In the genomic region with DNA sequence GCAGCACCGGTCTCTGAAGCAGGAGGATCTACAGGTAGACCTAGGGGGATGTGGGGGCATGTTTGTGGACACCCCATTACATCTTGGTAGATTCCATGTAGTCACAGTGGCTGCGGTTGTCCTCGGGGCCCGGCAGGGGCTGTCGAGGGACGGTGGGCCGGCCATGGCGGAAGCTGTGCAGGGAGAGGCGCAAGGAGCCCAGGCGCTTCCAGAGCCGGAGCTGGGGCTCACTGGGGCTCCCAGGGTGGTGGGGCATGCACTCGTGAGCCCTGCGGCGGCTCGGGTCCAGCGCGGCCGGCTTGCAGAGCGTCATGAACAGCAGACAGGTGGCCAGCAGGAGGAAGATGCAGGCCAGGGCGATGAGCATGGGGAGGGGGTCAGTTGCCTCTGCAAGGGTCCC, we compare ENCODE assay signal across 1 cellular context.
TF ChIP-seq lines count a peak whose summit lies in the region.

No MANE protein-coding gene starts in this region.

TF ChIP-seq in GM23338, 12 proteins besides CTCF, POLR2A, EP300 and RAD21 (continued from another document):
- TF ChIP-seq, protein P1, sequence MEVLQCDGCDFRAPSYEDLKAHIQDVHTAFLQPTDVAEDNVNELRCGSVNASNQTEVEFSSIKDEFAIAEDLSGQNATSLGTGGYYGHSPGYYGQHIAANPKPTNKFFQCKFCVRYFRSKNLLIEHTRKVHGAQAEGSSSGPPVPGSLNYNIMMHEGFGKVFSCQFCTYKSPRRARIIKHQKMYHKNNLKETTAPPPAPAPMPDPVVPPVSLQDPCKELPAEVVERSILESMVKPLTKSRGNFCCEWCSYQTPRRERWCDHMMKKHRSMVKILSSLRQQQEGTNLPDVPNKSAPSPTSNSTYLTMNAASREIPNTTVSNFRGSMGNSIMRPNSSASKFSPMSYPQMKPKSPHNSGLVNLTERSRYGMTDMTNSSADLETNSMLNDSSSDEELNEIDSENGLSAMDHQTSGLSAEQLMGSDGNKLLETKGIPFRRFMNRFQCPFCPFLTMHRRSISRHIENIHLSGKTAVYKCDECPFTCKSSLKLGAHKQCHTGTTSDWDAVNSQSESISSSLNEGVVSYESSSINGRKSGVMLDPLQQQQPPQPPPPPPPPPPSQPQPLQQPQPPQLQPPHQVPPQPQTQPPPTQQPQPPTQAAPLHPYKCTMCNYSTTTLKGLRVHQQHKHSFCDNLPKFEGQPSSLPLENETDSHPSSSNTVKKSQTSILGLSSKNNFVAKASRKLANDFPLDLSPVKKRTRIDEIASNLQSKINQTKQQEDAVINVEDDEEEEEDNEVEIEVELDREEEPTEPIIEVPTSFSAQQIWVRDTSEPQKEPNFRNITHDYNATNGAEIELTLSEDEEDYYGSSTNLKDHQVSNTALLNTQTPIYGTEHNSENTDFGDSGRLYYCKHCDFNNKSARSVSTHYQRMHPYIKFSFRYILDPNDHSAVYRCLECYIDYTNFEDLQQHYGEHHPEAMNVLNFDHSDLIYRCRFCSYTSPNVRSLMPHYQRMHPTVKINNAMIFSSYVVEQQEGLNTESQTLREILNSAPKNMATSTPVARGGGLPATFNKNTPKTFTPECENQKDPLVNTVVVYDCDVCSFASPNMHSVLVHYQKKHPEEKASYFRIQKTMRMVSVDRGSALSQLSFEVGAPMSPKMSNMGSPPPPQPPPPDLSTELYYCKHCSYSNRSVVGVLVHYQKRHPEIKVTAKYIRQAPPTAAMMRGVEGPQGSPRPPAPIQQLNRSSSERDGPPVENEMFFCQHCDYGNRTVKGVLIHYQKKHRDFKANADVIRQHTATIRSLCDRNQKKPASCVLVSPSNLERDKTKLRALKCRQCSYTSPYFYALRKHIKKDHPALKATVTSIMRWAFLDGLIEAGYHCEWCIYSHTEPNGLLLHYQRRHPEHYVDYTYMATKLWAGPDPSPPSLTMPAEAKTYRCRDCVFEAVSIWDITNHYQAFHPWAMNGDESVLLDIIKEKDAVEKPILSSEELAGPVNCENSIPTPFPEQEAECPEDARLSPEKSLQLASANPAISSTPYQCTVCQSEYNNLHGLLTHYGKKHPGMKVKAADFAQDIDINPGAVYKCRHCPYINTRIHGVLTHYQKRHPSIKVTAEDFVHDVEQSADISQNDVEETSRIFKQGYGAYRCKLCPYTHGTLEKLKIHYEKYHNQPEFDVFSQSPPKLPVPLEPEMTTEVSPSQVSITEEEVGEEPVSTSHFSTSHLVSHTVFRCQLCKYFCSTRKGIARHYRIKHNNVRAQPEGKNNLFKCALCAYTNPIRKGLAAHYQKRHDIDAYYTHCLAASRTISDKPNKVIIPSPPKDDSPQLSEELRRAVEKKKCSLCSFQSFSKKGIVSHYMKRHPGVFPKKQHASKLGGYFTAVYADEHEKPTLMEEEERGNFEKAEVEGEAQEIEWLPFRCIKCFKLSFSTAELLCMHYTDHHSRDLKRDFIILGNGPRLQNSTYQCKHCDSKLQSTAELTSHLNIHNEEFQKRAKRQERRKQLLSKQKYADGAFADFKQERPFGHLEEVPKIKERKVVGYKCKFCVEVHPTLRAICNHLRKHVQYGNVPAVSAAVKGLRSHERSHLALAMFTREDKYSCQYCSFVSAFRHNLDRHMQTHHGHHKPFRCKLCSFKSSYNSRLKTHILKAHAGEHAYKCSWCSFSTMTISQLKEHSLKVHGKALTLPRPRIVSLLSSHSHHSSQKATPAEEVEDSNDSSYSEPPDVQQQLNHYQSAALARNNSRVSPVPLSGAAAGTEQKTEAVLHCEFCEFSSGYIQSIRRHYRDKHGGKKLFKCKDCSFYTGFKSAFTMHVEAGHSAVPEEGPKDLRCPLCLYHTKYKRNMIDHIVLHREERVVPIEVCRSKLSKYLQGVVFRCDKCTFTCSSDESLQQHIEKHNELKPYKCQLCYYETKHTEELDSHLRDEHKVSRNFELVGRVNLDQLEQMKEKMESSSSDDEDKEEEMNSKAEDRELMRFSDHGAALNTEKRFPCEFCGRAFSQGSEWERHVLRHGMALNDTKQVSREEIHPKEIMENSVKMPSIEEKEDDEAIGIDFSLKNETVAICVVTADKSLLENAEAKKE (CRISPR knock-in tag; IDR thresholded peaks at IDR 0.05) = no peak
TF ChIP-seq in GM23338: peak in this region for 0.
